Comparison of ENCODE assay signal across 30 cellular contexts in the genomic region with DNA sequence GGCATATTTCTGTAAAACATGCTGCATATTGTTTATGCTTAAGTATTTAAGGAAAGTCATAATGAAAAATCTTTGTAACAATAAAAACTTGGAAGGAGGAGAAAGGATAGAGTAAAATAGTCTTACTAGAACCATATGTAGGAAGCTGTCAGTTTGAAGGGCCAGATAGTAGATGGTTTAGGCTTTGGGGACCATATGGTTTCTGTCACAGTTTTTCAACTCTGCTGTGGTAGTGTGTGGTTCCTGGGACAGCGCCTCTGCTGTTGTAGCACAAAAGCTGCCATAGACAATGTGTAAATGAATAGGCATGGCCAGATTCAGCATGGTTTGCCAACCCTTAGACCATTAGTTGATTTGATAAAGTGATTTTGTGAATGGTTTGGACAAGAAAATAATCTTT.
"Had no signal": no experiment of that assay in that cellular context is flagged by ENCODE, and none has a peak within 500 bp of the region (broad histone marks: within the 10 kb centered on the region; RNA-seq: fewer than 3 reads in every experiment).

No MANE protein-coding gene starts in this region.

- DNase-seq: activated CD4-positive, alpha-beta T cell treated with anti-CD3 and anti-CD28 coated beads for 36 hours; activated CD4-positive, alpha-beta T cell treated with anti-CD3 and anti-CD28 coated beads, Interleukin-2, amount 10 ng/mL, durations not matched to agents 7 days and 5 days; activated CD4-positive, alpha-beta T cell treated with anti-CD3 and anti-CD28 coated beads, Interleukin-2, amount 50 U/mL, for 48 hours; activated CD8-positive, alpha-beta T cell treated with anti-CD3 and anti-CD28 coated beads, Interleukin-2, amount 10 ng/mL, durations not matched to agents 7 days and 5 days; activated gamma-delta T cell; activated naive CD4-positive, alpha-beta T cell treated with Interleukin-2 at 50 U/mL for 16 hours; activated naive CD8-positive, alpha-beta T cell treated with anti-CD3 and anti-CD28 coated beads, Interleukin-2, amount 10 ng/mL, durations not matched to agents 7 days and 5 days; activated T-cell treated with anti-CD3 and anti-CD28 coated beads, Interleukin-2, amount 50 U/mL, for 24 hours; adrenal gland; body of pancreas; central memory CD4-positive, alpha-beta T cell; NCI-H1092 treated with DMSO at 0.1 percent for 48 hours; NCI-H1417; NCI-H146; NCI-H187; NCI-H2029 treated with DMSO at 0.1 percent for 48 hours; NCI-H2107; NCI-H226; NCI-H446 treated with DMSO at 0.1 percent for 48 hours; NCI-H524; NCI-H69; NCI-H82; SHP77 treated with DMSO at 0.1 percent for 48 hours; SW 1271 had no signal

- H3K27ac ChIP-seq: adrenal gland, body of pancreas, breast epithelium, SJSA1 had no signal

- H3K4me1 ChIP-seq: adrenal gland, body of pancreas, breast epithelium, SJSA1 had no signal

- H3K27me3 ChIP-seq: adrenal gland, body of pancreas, breast epithelium, SJSA1 had no signal

- H3K36me3 ChIP-seq: adrenal gland, SJSA1 had no signal

- ATAC-seq: activated CD4-positive, alpha-beta T cell treated with anti-CD3 and anti-CD28 coated beads for 36 hours; activated CD4-positive, CD25-positive, alpha-beta regulatory T cell treated with anti-CD3 and anti-CD28 coated beads, Interleukin-2, amount 50 U/mL, for 24 hours; activated CD8-positive, alpha-beta T cell treated with anti-CD3 and anti-CD28 coated beads, Interleukin-2, amount 10 ng/mL, durations not matched to agents 7 days and 5 days; body of pancreas; K562; Panc1; WTC11 had no signal

- H3K4me3 ChIP-seq: adrenal gland, body of pancreas, breast epithelium, K562, SJSA1 had no signal

- H3K9me3 ChIP-seq: adrenal gland, body of pancreas, breast epithelium, SJSA1 had no signal
